Comparison of ENCODE assay signal across 9 cellular contexts in the genomic region with DNA sequence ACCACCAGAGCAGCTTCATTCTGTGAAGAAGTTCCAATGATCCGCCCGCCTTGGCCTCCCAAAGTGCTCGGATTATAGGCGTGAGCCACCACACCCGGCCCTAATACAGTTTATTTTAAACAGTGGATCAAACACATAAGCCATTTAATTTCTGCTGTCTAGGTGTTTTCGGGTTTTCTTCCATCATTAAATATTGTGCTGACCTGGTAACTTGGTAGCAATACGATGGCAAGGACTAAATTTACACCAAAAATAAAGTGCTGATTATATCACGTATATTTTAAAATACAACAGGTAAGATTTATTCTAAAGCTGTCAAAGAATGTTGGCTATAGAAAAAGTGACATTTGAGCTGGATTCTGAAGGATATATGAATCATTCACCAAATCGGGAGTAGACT. TPM values are rescaled to one million over a fixed set of nuclear protein-coding genes. Genes with fewer than 3 reads are reported as not detected.
DNase-seq lines count a peak whose midpoint lies in the region; ATAC-seq and TF ChIP-seq lines count a peak whose summit lies in the region.
"Had no signal": no experiment of that assay in that cellular context is flagged by ENCODE, and none has a peak within 500 bp of the region (broad histone marks: within the 10 kb centered on the region; RNA-seq: fewer than 3 reads in every experiment).

No MANE protein-coding gene starts in this region.

- H3K9me3 ChIP-seq in DOHH2 (ENCODE audit: control insufficient read depth, insufficient read depth, low read length) (no peaks in the 10 kb centered on the region), PC-3 (ENCODE audit: low read length) (no peaks in the 10 kb centered on the region)
- H3K9me3 ChIP-seq: uterus had no signal

- DNase-seq in PC-3 (no peak), erythroblast (lab: John Stamatoyannopoulos, UW) (peak; percentile 14 to 27), progenitor cell of endocrine pancreas (ENCODE audit: low spot score, unreplicated experiment) (no peak), NCI-H2107 treated with DMSO at 0.1 percent for 48 hours (lab: John Stamatoyannopoulos, UW; ENCODE audit: unreplicated experiment) (no peak), dermis blood vessel endothelial cell (no peak)
- DNase-seq in NK-92 treated with Interleukin-12 subunit alpha and Interleukin-12 subunit beta, amount 100 ng/mL, for 24 hours (lab: John Stamatoyannopoulos, UW), result no peak
- DNase-seq: uterus had no signal

- H3K9me3 Mint-ChIP-seq in progenitor cell of endocrine pancreas (ENCODE audit: low read depth), result peaks cover 3% of the 10 kb centered on the region

- peak overlapping the region; percentile 91 for H3K4me3 ChIP-seq in DOHH2 (ENCODE audit: low read length)
- H3K4me3 ChIP-seq in PC-3 (ENCODE audit: low read length), result peak overlapping the region; percentile 99

- intact Hi-C loops in PC-3 (cut with micrococcal nuclease), result no loop called here

- TF ChIP-seq POLR2A in erythroblast (IDR thresholded peaks at IDR 0.05; ENCODE audit: low read length), result no peak

- peaks cover 32% of the 10 kb centered on the region for H3K4me1 Mint-ChIP-seq in progenitor cell of endocrine pancreas (ENCODE audit: low read depth)

- peak overlapping the region; percentile 66 for H3K4me2 ChIP-seq in DOHH2 (ENCODE audit: low read length)
- peak overlapping the region; percentile 93 for H3K4me2 ChIP-seq in PC-3 (ENCODE audit: low read length)

- H3K27ac Mint-ChIP-seq in progenitor cell of endocrine pancreas, result peak overlapping the region; percentile 97

- H4K20me1 ChIP-seq in DOHH2 (ENCODE audit: control insufficient read depth, insufficient read depth, low read depth, low read length), result peaks cover 21% of the 10 kb centered on the region
- peaks cover 37% of the 10 kb centered on the region; the same call in 1 of the 2 replicates for H4K20me1 ChIP-seq in PC-3 (ENCODE audit: low read length)

- no peaks in the 10 kb centered on the region for H3K9me2 ChIP-seq in DOHH2 (replicated peaks; ENCODE audit: control insufficient read depth, low read length)
- H3K9me2 ChIP-seq in PC-3 (replicated peaks; ENCODE audit: low read length), result no peaks in the 10 kb centered on the region

- H3K27ac ChIP-seq in DOHH2 (ENCODE audit: low read depth, low read length) (no peak overlapping the region), PC-3 (ENCODE audit: low read length) (no peak overlapping the region)

- H3K27me3 ChIP-seq in DOHH2 (ENCODE audit: control insufficient read depth, low read length), result no peaks in the 10 kb centered on the region
- H3K27me3 ChIP-seq in PC-3 (ENCODE audit: low read length), result no peaks in the 10 kb centered on the region
- H3K27me3 ChIP-seq: uterus had no signal

- CTCF ChIA-PET in PC-3 (lab: Charles Lee), result interaction anchor here (0.6 kb wide), 1 partner anchor 98 kb away, joined by 3 read pairs; no protein-coding TSS in a partner anchor

- H2AFZ ChIP-seq in PC-3 (ENCODE audit: low read length), result no peak overlapping the region

- peak overlapping the region; percentile 99; the same call in 1 of the 2 replicates for H3K9ac ChIP-seq in PC-3 (ENCODE audit: low read length)

- no peaks in the 10 kb centered on the region for H3F3A ChIP-seq in DOHH2 (ENCODE audit: control insufficient read depth, insufficient read depth)
- no peaks in the 10 kb centered on the region for H3F3A ChIP-seq in PC-3 (ENCODE audit: low read length, unreplicated experiment)

- ATAC-seq in PC-3 (no peak), HG03442 (IDR thresholded peaks at IDR 0.05; ENCODE audit: unreplicated experiment) (no peak)

- H3K4me1 ChIP-seq in DOHH2 (ENCODE audit: control insufficient read depth, low read length) (peaks cover 26% of the 10 kb centered on the region), PC-3 (ENCODE audit: insufficient read depth, low read length) (peaks cover 8% of the 10 kb centered on the region)

- peaks cover 64% of the 10 kb centered on the region for H3K79me2 ChIP-seq in DOHH2 (ENCODE audit: control insufficient read depth, low read length)
- peaks cover 64% of the 10 kb centered on the region for H3K79me2 ChIP-seq in PC-3 (ENCODE audit: low read length)

- no peaks in the 10 kb centered on the region for H3K36me3 Mint-ChIP-seq in progenitor cell of endocrine pancreas (ENCODE audit: insufficient read depth)

- BruUV-seq in PC-3 (replicated peaks; lab: Mats Ljungman, UMichigan), result no TSS peak

- no peaks in the 10 kb centered on the region for H3K27me3 Mint-ChIP-seq in progenitor cell of endocrine pancreas

- no peak for TF ChIP-seq CTCF in DOHH2 (IDR thresholded peaks at IDR 0.05; ENCODE audit: low read depth, low read length, poor library complexity, severe bottlenecking)
- no peak for TF ChIP-seq CTCF in PC-3 (conservative IDR thresholded peaks at IDR 0.05; ENCODE audit: low read depth, low read length)
- no peak for TF ChIP-seq CTCF in progenitor cell of endocrine pancreas (IDR thresholded peaks at IDR 0.05; ENCODE audit: unreplicated experiment)

- H3K36me3 ChIP-seq in DOHH2 (ENCODE audit: control insufficient read depth, low read length) (peaks cover 27% of the 10 kb centered on the region), PC-3 (ENCODE audit: low read depth, low read length) (no peaks in the 10 kb centered on the region)
- H3K36me3 ChIP-seq: uterus had no signal

- H3K4me3 Mint-ChIP-seq in progenitor cell of endocrine pancreas (ENCODE audit: low read depth), result peak overlapping the region; percentile 96

- POLR2A ChIA-PET in PC-3 (lab: Charles Lee; ENCODE audit: unreplicated experiment), result interaction anchor here (0.6 kb wide), 1 partner anchor 37 kb away, joined by 3 read pairs; no protein-coding TSS in a partner anchor

RNA-seq across cellular contexts. Expression of gene MED4, which starts 1.3 kb away (rescaled TPM):
- total RNA-seq in PC-3 (2014; rRNA removed) (11.6 and 19.0 TPM in 2 replicates), progenitor cell of endocrine pancreas (56.1 and 59.2 TPM in 2 replicates), dermis blood vessel endothelial cell (28.2 and 43.8 TPM in 2 replicates)

RNA-seq across cellular contexts. Expression of gene NUDT15, which starts 56.1 kb away (rescaled TPM):
- 22.2 and 27.0 TPM in 2 replicates for total RNA-seq in PC-3 (2014; rRNA removed)
- 28.9 and 30.7 TPM in 2 replicates for total RNA-seq in progenitor cell of endocrine pancreas
- total RNA-seq in dermis blood vessel endothelial cell, result 18.2 and 35.1 TPM in 2 replicates

Comparison
In these comparisons a context has a peak if more than half of its experiments do, and no peak if none do; other contexts are left out.
1. DNase-seq: peak in erythroblast (2 of 2); none in PC-3 (single experiment), progenitor cell of endocrine pancreas (single experiment), NK-92 treated with Interleukin-12 subunit alpha and Interleukin-12 subunit beta, amount 100 ng/mL, for 24 hours (single experiment), NCI-H2107 treated with DMSO at 0.1 percent for 48 hours (single experiment) and dermis blood vessel endothelial cell (single experiment).